14 cellular contexts compared by ENCODE assay signal in genomic region chr1:115251856-115252255, GRCh38.
DNase-seq lines count a peak whose midpoint lies in the region; ATAC-seq and TF ChIP-seq lines count a peak whose summit lies in the region.
"Had no signal": no experiment of that assay in that cellular context is flagged by ENCODE, and none has a peak within 500 bp of the region (broad histone marks: within the 10 kb centered on the region; RNA-seq: fewer than 3 reads in every experiment).

No MANE protein-coding gene starts in this region.

- H3K27me3 ChIP-seq in left lung = no peaks in the 10 kb centered on the region
- H3K27me3 ChIP-seq: ascending aorta had no signal

- DNase-seq in AG08396 (ENCODE audit: low spot score) (peak; percentile 68), NCI-H2171 (lab: John Stamatoyannopoulos, UW) (peak; percentile 13), choroid plexus epithelial cell (ENCODE audit: low read depth) (peak; percentile 95), left lung (no peak), GM10266 (ENCODE audit: extremely low spot score) (no peak), NCI-H146 (lab: John Stamatoyannopoulos, UW) (no peak), COLO829 (ENCODE audit: low spot score) (no peak)
- no peak for DNase-seq in natural killer cell treated with Interleukin-12 subunit alpha and Interleukin-12 subunit beta and Interleukin-15 and Interleukin-18, amount 100 ng/mL, for 72 hours (ENCODE audit: low spot score)
- DNase-seq: activated CD8-positive, alpha-beta T cell treated with anti-CD3 and anti-CD28 coated beads, Interleukin-2, amount 10 ng/mL, durations not matched to agents 7 days and 5 days; NCI-H1417 treated with DMSO at 0.1 percent for 48 hours; SIG-M5 had no signal

- no peak overlapping the region for H3K27ac ChIP-seq in left lung
- H3K27ac ChIP-seq: ascending aorta had no signal

- H3K4me1 ChIP-seq in left lung = no peaks in the 10 kb centered on the region
- H3K4me1 ChIP-seq: ascending aorta had no signal

- H3K9me3 ChIP-seq in left lung = no peaks in the 10 kb centered on the region

- peaks cover 7% of the 10 kb centered on the region for H3K36me3 Mint-ChIP-seq in natural killer cell treated with Interleukin-12 subunit alpha and Interleukin-12 subunit beta and Interleukin-15 and Interleukin-18, amount 100 ng/mL, for 72 hours
- H3K36me3 Mint-ChIP-seq: CD14-positive monocyte; stimulated activated effector memory CD8-positive, alpha-beta T cell treated with anti-CD3 and anti-CD28 coated beads, Interleukin-12 subunit alpha, Interleukin-12 subunit beta, amount 100 ng/mL, for 72 hours had no signal

- H3K27me3 Mint-ChIP-seq in natural killer cell treated with Interleukin-12 subunit alpha and Interleukin-12 subunit beta and Interleukin-15 and Interleukin-18, amount 100 ng/mL, for 72 hours = peaks cover 3 to 22% of the 10 kb centered on the region in 2 donors

- H3K4me3 Mint-ChIP-seq in natural killer cell treated with Interleukin-12 subunit alpha and Interleukin-12 subunit beta and Interleukin-15 and Interleukin-18, amount 100 ng/mL, for 72 hours = no peak overlapping the region
- H3K4me3 Mint-ChIP-seq: activated CD8-positive, alpha-beta T cell treated with anti-CD3 and anti-CD28 coated beads, Interleukin-2, amount 10 ng/mL, durations not matched to agents 7 days and 5 days; CD14-positive monocyte; stimulated activated effector memory CD8-positive, alpha-beta T cell treated with anti-CD3 and anti-CD28 coated beads, Interleukin-12 subunit alpha, Interleukin-12 subunit beta, amount 100 ng/mL, for 72 hours had no signal

- ATAC-seq in left lung = peak; percentile 59
- no peak for ATAC-seq in natural killer cell treated with Interleukin-12 subunit alpha and Interleukin-12 subunit beta and Interleukin-15 and Interleukin-18, amount 100 ng/mL, for 72 hours
- ATAC-seq: activated CD8-positive, alpha-beta T cell treated with anti-CD3 and anti-CD28 coated beads, Interleukin-2, amount 10 ng/mL, durations not matched to agents 7 days and 5 days; stimulated activated effector memory CD8-positive, alpha-beta T cell treated with anti-CD3 and anti-CD28 coated beads, Interleukin-12 subunit alpha, Interleukin-12 subunit beta, amount 100 ng/mL, for 72 hours had no signal

- H3K4me1 Mint-ChIP-seq in natural killer cell treated with Interleukin-12 subunit alpha and Interleukin-12 subunit beta and Interleukin-15 and Interleukin-18, amount 100 ng/mL, for 72 hours (ENCODE audit: low read depth in 2 of 2) = no peaks in the 10 kb centered on the region
- H3K4me1 Mint-ChIP-seq: CD14-positive monocyte; stimulated activated effector memory CD8-positive, alpha-beta T cell treated with anti-CD3 and anti-CD28 coated beads, Interleukin-12 subunit alpha, Interleukin-12 subunit beta, amount 100 ng/mL, for 72 hours had no signal

- no peak for TF ChIP-seq CTCF in choroid plexus epithelial cell (conservative IDR thresholded peaks at IDR 0.05; ENCODE audit: low read depth, low read length)
- no peak for TF ChIP-seq CTCF in left lung (IDR thresholded peaks at IDR 0.05)
- no peak for TF ChIP-seq CTCF in GM10266 (IDR thresholded peaks at IDR 0.05; ENCODE audit: control insufficient read depth, insufficient read depth, low read depth, missing control alignments)

- H3K27ac Mint-ChIP-seq in natural killer cell treated with Interleukin-12 subunit alpha and Interleukin-12 subunit beta and Interleukin-15 and Interleukin-18, amount 100 ng/mL, for 72 hours = no peak overlapping the region
- H3K27ac Mint-ChIP-seq: activated CD8-positive, alpha-beta T cell treated with anti-CD3 and anti-CD28 coated beads, Interleukin-2, amount 10 ng/mL, durations not matched to agents 7 days and 5 days; CD14-positive monocyte; stimulated activated effector memory CD8-positive, alpha-beta T cell treated with anti-CD3 and anti-CD28 coated beads, Interleukin-12 subunit alpha, Interleukin-12 subunit beta, amount 100 ng/mL, for 72 hours had no signal

- no peaks in the 10 kb centered on the region for H3K9me3 Mint-ChIP-seq in natural killer cell treated with Interleukin-12 subunit alpha and Interleukin-12 subunit beta and Interleukin-15 and Interleukin-18, amount 100 ng/mL, for 72 hours

- intact Hi-C loops in left lung (cut with DNase I) = no loop called here

- no peak overlapping the region for H3K4me3 ChIP-seq in choroid plexus epithelial cell (ENCODE audit: low read depth, low read length)
- no peak overlapping the region for H3K4me3 ChIP-seq in left lung
- H3K4me3 ChIP-seq: ascending aorta had no signal

- H3K36me3 ChIP-seq in left lung = no peaks in the 10 kb centered on the region
- H3K36me3 ChIP-seq: ascending aorta had no signal

Comparison
In these comparisons a context has a peak if more than half of its experiments do, and no peak if none do; other contexts are left out.
1. DNase-seq: peak in AG08396 (single experiment), NCI-H2171 (single experiment) and choroid plexus epithelial cell (single experiment); none in left lung (0 of 2), natural killer cell treated with Interleukin-12 subunit alpha and Interleukin-12 subunit beta and Interleukin-15 and Interleukin-18, amount 100 ng/mL, for 72 hours (single experiment), GM10266 (single experiment), NCI-H146 (single experiment) and COLO829 (single experiment).